In genomic region chr2:205857532-205857931, GRCh38 we compare ENCODE assay signal across 23 cellular contexts.
DNase-seq lines count a peak whose midpoint lies in the region; ATAC-seq, FAIRE-seq and TF ChIP-seq lines count a peak whose summit lies in the region.
"Had no signal": no experiment of that assay in that cellular context is flagged by ENCODE, and none has a peak within 500 bp of the region (broad histone marks: within the 10 kb centered on the region; RNA-seq: fewer than 3 reads in every experiment).

No MANE protein-coding gene starts in this region.

- DNase-seq in NCI-H2107 treated with DMSO at 0.1 percent for 48 hours (lab: John Stamatoyannopoulos, UW; ENCODE audit: unreplicated experiment) (no peak), kidney (no peak)
- DNase-seq: activated CD4-positive, CD25-positive, alpha-beta regulatory T cell; activated CD8-positive, alpha-beta memory T cell treated with anti-CD3 and anti-CD28 coated beads for 24 hours; DMS153; H7; NCI-H1694 treated with DMSO at 0.1 percent for 48 hours; retina; SHP77 treated with DMSO at 0.1 percent for 48 hours; stimulated activated CD4-positive, alpha-beta T cell treated with anti-CD3 and anti-CD28 coated beads, Interleukin-15, amount 100 ng/mL, for 24 hours; stimulated activated naive CD8-positive, alpha-beta T cell treated with anti-CD3 and anti-CD28 coated beads, Interleukin-15, amount 100 ng/mL, for 72 hours; upper lobe of right lung had no signal

- TF ChIP-seq CTCF in kidney (IDR thresholded peaks at IDR 0.05; ENCODE audit: borderline replicate concordance, extremely low read depth, insufficient read depth), result no peak

- no peak overlapping the region for H3K4me3 ChIP-seq in kidney (ENCODE audit: low read length in 2 of 2)
- H3K4me3 ChIP-seq: BLaER1 treated with 17β-estradiol and CSF1 and Interleukin-3, amounts not matched to agents 10 nM and 100 nM; upper lobe of right lung had no signal

- no peaks in the 10 kb centered on the region for H3K9me3 ChIP-seq in kidney (ENCODE audit: control insufficient read depth in 1 of 2, low read length in 2 of 2)
- H3K9me3 ChIP-seq: neutrophil, upper lobe of right lung had no signal

- no peak overlapping the region for H3K27ac Mint-ChIP-seq in stimulated activated memory B cell treated with anti-CD40 and anti-IgM and Interleukin-4, amounts not matched to agents 10 μg/mL and 1 μg/mL and 100 μg/mL, for 72 hours
- H3K27ac Mint-ChIP-seq in activated T-helper 17 cell treated with anti-CD3 and anti-CD28 coated beads, Interleukin-2, amount 50 U/mL, for 72 hours, result no peak overlapping the region
- H3K27ac Mint-ChIP-seq: stimulated activated naive CD8-positive, alpha-beta T cell treated with anti-CD3 and anti-CD28 coated beads, Interleukin-15, amount 100 ng/mL, for 72 hours; T-helper 1 cell treated with Interleukin-12 subunit alpha and Interleukin-12 subunit beta and Interleukin-4 antibody, amounts not matched to agents 30 μg/mL and 1 μg/mL, for 36 hours had no signal

- peaks cover 16% of the 10 kb centered on the region for H3K4me1 Mint-ChIP-seq in stimulated activated memory B cell treated with anti-CD40 and anti-IgM and Interleukin-4, amounts not matched to agents 10 μg/mL and 1 μg/mL and 100 μg/mL, for 72 hours
- no peaks in the 10 kb centered on the region for H3K4me1 Mint-ChIP-seq in activated T-helper 17 cell treated with anti-CD3 and anti-CD28 coated beads, Interleukin-2, amount 50 U/mL, for 72 hours
- H3K4me1 Mint-ChIP-seq: stimulated activated naive CD8-positive, alpha-beta T cell treated with anti-CD3 and anti-CD28 coated beads, Interleukin-15, amount 100 ng/mL, for 72 hours had no signal

- no peaks in the 10 kb centered on the region for H3K4me1 ChIP-seq in kidney (ENCODE audit: control insufficient read depth in 1 of 2, insufficient read depth in 1 of 2, low read depth in 1 of 2, low read length in 2 of 2)
- H3K4me1 ChIP-seq: BLaER1 treated with 17β-estradiol and CSF1 and Interleukin-3, amounts not matched to agents 10 nM and 100 nM; upper lobe of right lung had no signal

- H3K9ac ChIP-seq in kidney (ENCODE audit: low read length in 2 of 2), result no peak overlapping the region
- H3K9ac ChIP-seq: BLaER1 treated with 17β-estradiol and CSF1 and Interleukin-3, amounts not matched to agents 10 nM and 100 nM had no signal

- ATAC-seq in GM19023 (IDR thresholded peaks at IDR 0.05; ENCODE audit: unreplicated experiment), result peak; percentile 69
- peak; percentile 75 for ATAC-seq in GM21717 (IDR thresholded peaks at IDR 0.05; ENCODE audit: unreplicated experiment)
- peak; percentile 62 for ATAC-seq in HG03064 (IDR thresholded peaks at IDR 0.05; ENCODE audit: low read depth, unreplicated experiment)
- peak; percentile 38 for ATAC-seq in stimulated activated memory B cell treated with anti-CD40 and anti-IgM and Interleukin-4, amounts not matched to agents 10 μg/mL and 1 μg/mL and 100 μg/mL, for 72 hours
- ATAC-seq in GM19452 (IDR thresholded peaks at IDR 0.05; ENCODE audit: unreplicated experiment), result no peak
- ATAC-seq in activated T-helper 17 cell treated with anti-CD3 and anti-CD28 coated beads, Interleukin-2, amount 50 U/mL, for 72 hours (replicated peaks), result no peak
- ATAC-seq: HepG2; stimulated activated naive CD8-positive, alpha-beta T cell treated with anti-CD3 and anti-CD28 coated beads, Interleukin-15, amount 100 ng/mL, for 72 hours; upper lobe of right lung had no signal

- H3K4me3 Mint-ChIP-seq in stimulated activated memory B cell treated with anti-CD40 and anti-IgM and Interleukin-4, amounts not matched to agents 10 μg/mL and 1 μg/mL and 100 μg/mL, for 72 hours, result no peak overlapping the region
- no peak overlapping the region for H3K4me3 Mint-ChIP-seq in activated T-helper 17 cell treated with anti-CD3 and anti-CD28 coated beads, Interleukin-2, amount 50 U/mL, for 72 hours
- H3K4me3 Mint-ChIP-seq: stimulated activated naive CD8-positive, alpha-beta T cell treated with anti-CD3 and anti-CD28 coated beads, Interleukin-15, amount 100 ng/mL, for 72 hours; T-helper 1 cell treated with Interleukin-12 subunit alpha and Interleukin-12 subunit beta and Interleukin-4 antibody, amounts not matched to agents 30 μg/mL and 1 μg/mL, for 36 hours had no signal

- peaks cover 31% of the 10 kb centered on the region for H3K27me3 Mint-ChIP-seq in stimulated activated memory B cell treated with anti-CD40 and anti-IgM and Interleukin-4, amounts not matched to agents 10 μg/mL and 1 μg/mL and 100 μg/mL, for 72 hours
- peaks cover 36% of the 10 kb centered on the region for H3K27me3 Mint-ChIP-seq in activated T-helper 17 cell treated with anti-CD3 and anti-CD28 coated beads, Interleukin-2, amount 50 U/mL, for 72 hours

- intact Hi-C loops in kidney (cut with DNase I), result no loop called here

- no peaks in the 10 kb centered on the region for H3K36me3 ChIP-seq in kidney (ENCODE audit: control insufficient read depth in 1 of 2, insufficient read depth in 2 of 2, low read length in 2 of 2)
- H3K36me3 ChIP-seq: BLaER1 treated with 17β-estradiol and CSF1 and Interleukin-3, amounts not matched to agents 10 nM and 100 nM; neutrophil; upper lobe of right lung had no signal

- no peak for FAIRE-seq in kidney (lab: Jason Lieb, UNC)
- FAIRE-seq: endometrium, HepG2 had no signal

- H3K27ac ChIP-seq in kidney (ENCODE audit: low read depth in 2 of 2, low read length in 2 of 2), result no peak overlapping the region
- H3K27ac ChIP-seq: BLaER1 treated with 17β-estradiol and CSF1 and Interleukin-3, amounts not matched to agents 10 nM and 100 nM; neutrophil; upper lobe of right lung had no signal

- no peaks in the 10 kb centered on the region for H3K36me3 Mint-ChIP-seq in stimulated activated memory B cell treated with anti-CD40 and anti-IgM and Interleukin-4, amounts not matched to agents 10 μg/mL and 1 μg/mL and 100 μg/mL, for 72 hours
- no peaks in the 10 kb centered on the region for H3K36me3 Mint-ChIP-seq in activated T-helper 17 cell treated with anti-CD3 and anti-CD28 coated beads, Interleukin-2, amount 50 U/mL, for 72 hours (ENCODE audit: low read depth)

- no peaks in the 10 kb centered on the region for H3K9me3 Mint-ChIP-seq in stimulated activated memory B cell treated with anti-CD40 and anti-IgM and Interleukin-4, amounts not matched to agents 10 μg/mL and 1 μg/mL and 100 μg/mL, for 72 hours
- no peaks in the 10 kb centered on the region for H3K9me3 Mint-ChIP-seq in activated T-helper 17 cell treated with anti-CD3 and anti-CD28 coated beads, Interleukin-2, amount 50 U/mL, for 72 hours
- H3K9me3 Mint-ChIP-seq: stimulated activated naive CD8-positive, alpha-beta T cell treated with anti-CD3 and anti-CD28 coated beads, Interleukin-15, amount 100 ng/mL, for 72 hours; T-helper 1 cell treated with Interleukin-12 subunit alpha and Interleukin-12 subunit beta and Interleukin-4 antibody, amounts not matched to agents 30 μg/mL and 1 μg/mL, for 36 hours had no signal

Comparison
In these comparisons a context has a peak if more than half of its experiments do, and no peak if none do; other contexts are left out.
1. ATAC-seq: peak in GM19023 (single experiment), GM21717 (single experiment), HG03064 (single experiment) and stimulated activated memory B cell treated with anti-CD40 and anti-IgM and Interleukin-4, amounts not matched to agents 10 μg/mL and 1 μg/mL and 100 μg/mL, for 72 hours (single experiment); none in GM19452 (single experiment) and activated T-helper 17 cell treated with anti-CD3 and anti-CD28 coated beads, Interleukin-2, amount 50 U/mL, for 72 hours (single experiment).